Comparison of ENCODE assay signal across 12 cellular contexts in genomic region chr11:110565690-110566336, GRCh38.
DNase-seq lines count a peak whose midpoint lies in the region; ATAC-seq, FAIRE-seq and TF ChIP-seq lines count a peak whose summit lies in the region.
"Had no signal": no experiment of that assay in that cellular context is flagged by ENCODE, and none has a peak within 500 bp of the region (broad histone marks: within the 10 kb centered on the region; RNA-seq: fewer than 3 reads in every experiment).

No MANE protein-coding gene starts in this region.

- H2BK120ac ChIP-seq in trophoblast cell (ENCODE audit: insufficient read depth, low read length, poor library complexity): no peak overlapping the region

- FAIRE-seq in bronchial epithelial cell (lab: Jason Lieb, UNC): peak; percentile 32

- H3K9ac ChIP-seq in trophoblast cell (ENCODE audit: low read length): no peak overlapping the region

- no peak overlapping the region for H4K12ac ChIP-seq in trophoblast cell (ENCODE audit: low read depth, low read length)

- H3K9me3 ChIP-seq in trophoblast cell (ENCODE audit: insufficient read depth, low read depth, low read length): no peaks in the 10 kb centered on the region
- H3K9me3 ChIP-seq: esophagus muscularis mucosa, SJCRH30 had no signal

- H2BK12ac ChIP-seq in trophoblast cell (ENCODE audit: low read length): no peak overlapping the region

- peak overlapping the region; percentile 2 for H4K91ac ChIP-seq in trophoblast cell (ENCODE audit: low read depth, low read length)

- no peaks in the 10 kb centered on the region for H3K79me2 ChIP-seq in trophoblast cell (ENCODE audit: control insufficient read depth, insufficient read depth, low read length, poor library complexity)

- H3K14ac ChIP-seq in trophoblast cell (ENCODE audit: low read length): peak overlapping the region; percentile 2

- no peak for TF ChIP-seq CTCF in bronchial epithelial cell (IDR thresholded peaks at IDR 0.05; ENCODE audit: insufficient read depth, low read length, severe bottlenecking)

- peaks cover 13% of the 10 kb centered on the region for H3K27me3 ChIP-seq in bronchial epithelial cell (ENCODE audit: control insufficient read depth, insufficient read depth, low read length)
- H3K27me3 ChIP-seq in trophoblast cell (ENCODE audit: insufficient read depth, low read length): no peaks in the 10 kb centered on the region
- H3K27me3 ChIP-seq in H7 (ENCODE audit: control insufficient read depth, insufficient read depth, low read length): 0 out of 2 replicates have a peak, but pooled peaks cover 3% of the 10 kb centered on the region
- H3K27me3 ChIP-seq: esophagus muscularis mucosa, SJCRH30 had no signal

- H3K36me3 ChIP-seq in bronchial epithelial cell (ENCODE audit: control insufficient read depth, insufficient read depth, low read length): no peaks in the 10 kb centered on the region
- H3K36me3 ChIP-seq in trophoblast cell (ENCODE audit: control insufficient read depth in 1 of 2, insufficient read depth in 2 of 2, low read length in 2 of 2): no peaks in the 10 kb centered on the region
- H3K36me3 ChIP-seq in H7 (replicated peaks; ENCODE audit: control insufficient read depth, insufficient read depth, low read length): no peaks in the 10 kb centered on the region
- H3K36me3 ChIP-seq: esophagus muscularis mucosa, SJCRH30 had no signal

- H3K79me1 ChIP-seq in trophoblast cell (ENCODE audit: low read length): peaks cover 3% of the 10 kb centered on the region

- H2AK5ac ChIP-seq in trophoblast cell (ENCODE audit: low read length): no peak overlapping the region

- no peak overlapping the region for H3K23ac ChIP-seq in trophoblast cell (ENCODE audit: low read length)

- no peak overlapping the region for H2AFZ ChIP-seq in trophoblast cell (ENCODE audit: insufficient read depth, low read length, poor library complexity)

- WGBS in trophoblast cell (ENCODE audit: extremely low coverage, insufficient coverage, insufficient read length): no CpG with 5 or more reads among the region's 9 CpGs

- no peak overlapping the region for H2BK5ac ChIP-seq in trophoblast cell (ENCODE audit: low read depth, low read length, poor library complexity)

- no peak overlapping the region for H3K18ac ChIP-seq in trophoblast cell (ENCODE audit: low read length)

- H3K4me3 ChIP-seq in bronchial epithelial cell (ENCODE audit: low read depth, low read length) (no peak overlapping the region), trophoblast cell (ENCODE audit: low read depth, low read length) (no peak overlapping the region), H7 (ENCODE audit: insufficient read depth, low read depth, low read length) (no peak overlapping the region)
- H3K4me3 ChIP-seq: esophagus muscularis mucosa, SJCRH30 had no signal

- peaks cover 10 to 12% of the 10 kb centered on the region in 2 experiments for H3K4me1 ChIP-seq in trophoblast cell (ENCODE audit: control insufficient read depth in 1 of 2, insufficient read depth in 2 of 2, low read length in 2 of 2)
- H3K4me1 ChIP-seq: esophagus muscularis mucosa, SJCRH30 had no signal

- no peak overlapping the region for H3K4me2 ChIP-seq in trophoblast cell (ENCODE audit: low read length)

- no peak overlapping the region for H3K4ac ChIP-seq in trophoblast cell (ENCODE audit: low read depth, low read length)

- H4K8ac ChIP-seq in trophoblast cell (ENCODE audit: low read depth, low read length): no peak overlapping the region

- DNase-seq in HT1080 (ENCODE audit: low read depth) (peak; percentile 65), NCI-H2107 treated with DMSO at 0.1 percent for 48 hours (lab: John Stamatoyannopoulos, UW; ENCODE audit: unreplicated experiment) (peak; percentile 81), bronchial epithelial cell (ENCODE audit: low read depth) (peak; percentile 76), trophoblast cell (no peak), foreskin melanocyte (no peak), H7 (no peak)
- DNase-seq: NCI-H1436 treated with DMSO at 0.1 percent for 48 hours; SJCRH30; stimulated activated naive CD4-positive, alpha-beta T cell had no signal

- ATAC-seq in GM21423 (IDR thresholded peaks at IDR 0.05; ENCODE audit: unreplicated experiment): no peak
- no peak for ATAC-seq in HG03108 (IDR thresholded peaks at IDR 0.05; ENCODE audit: unreplicated experiment)

- H3K27ac ChIP-seq in trophoblast cell (ENCODE audit: low read depth, low read length): no peak overlapping the region
- H3K27ac ChIP-seq: esophagus muscularis mucosa, SJCRH30 had no signal

Comparison
In these comparisons a context has a peak if more than half of its experiments do, and no peak if none do; other contexts are left out.
1. DNase-seq: peak in HT1080 (single experiment), NCI-H2107 treated with DMSO at 0.1 percent for 48 hours (single experiment) and bronchial epithelial cell (single experiment); none in trophoblast cell (0 of 2), foreskin melanocyte (single experiment) and H7 (single experiment).